1 cellular context compared by ENCODE assay signal in the genomic region with DNA sequence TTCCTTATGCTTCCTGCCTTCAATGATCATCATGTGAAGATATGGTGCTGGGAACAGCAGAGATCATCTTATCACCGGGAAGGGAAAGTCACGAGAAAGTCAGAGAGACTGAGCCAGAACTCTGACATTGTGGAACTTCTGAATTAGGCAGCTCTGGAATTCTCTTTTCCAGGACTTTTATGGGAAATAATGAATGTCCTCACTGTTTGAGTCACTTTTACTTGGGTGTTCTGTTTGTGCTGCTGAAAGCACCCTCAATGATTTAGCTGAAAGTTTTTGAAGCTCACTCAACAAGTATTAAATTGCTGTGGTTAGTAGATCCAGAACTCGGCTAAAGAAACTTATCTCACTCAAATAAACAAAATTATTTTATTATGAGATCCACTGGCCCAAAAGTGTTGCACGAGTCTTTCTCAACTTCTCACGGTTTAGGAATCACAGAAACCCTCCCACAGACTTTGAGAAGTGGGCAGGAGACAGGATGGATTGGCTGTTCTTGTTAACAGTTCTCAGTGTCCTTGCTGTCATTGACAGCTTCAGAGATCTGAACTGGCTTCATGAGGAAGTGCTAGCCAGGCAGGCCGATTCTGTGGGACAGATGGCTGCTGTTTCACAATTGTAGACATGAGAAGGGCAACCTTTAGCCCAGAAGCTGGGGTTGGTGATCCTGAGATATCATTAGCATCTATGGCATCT.
TF ChIP-seq lines count a peak whose summit lies in the region.

No MANE protein-coding gene starts in this region.

TF ChIP-seq in HepG2, 621 proteins besides CTCF, POLR2A, EP300 and RAD21 (continued from another document and continues in another):
- TF ChIP-seq, protein P1, sequence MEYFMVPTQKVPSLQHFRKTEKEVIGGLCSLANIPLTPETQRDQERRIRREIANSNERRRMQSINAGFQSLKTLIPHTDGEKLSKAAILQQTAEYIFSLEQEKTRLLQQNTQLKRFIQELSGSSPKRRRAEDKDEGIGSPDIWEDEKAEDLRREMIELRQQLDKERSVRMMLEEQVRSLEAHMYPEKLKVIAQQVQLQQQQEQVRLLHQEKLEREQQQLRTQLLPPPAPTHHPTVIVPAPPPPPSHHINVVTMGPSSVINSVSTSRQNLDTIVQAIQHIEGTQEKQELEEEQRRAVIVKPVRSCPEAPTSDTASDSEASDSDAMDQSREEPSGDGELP (IDR thresholded peaks at IDR 0.05; ENCODE audit: borderline replicate concordance, low read depth), result peak; percentile 53; the same call in 1 of the 2 replicates
- TF ChIP-seq ZSCAN31 (CRISPR knock-in tag; IDR thresholded peaks at IDR 0.05; ENCODE audit: low read depth) (0 out of 2 replicates have a peak, but pooled peaks have one; percentile 33), THYN1 (CRISPR knock-in tag; IDR thresholded peaks at IDR 0.05; ENCODE audit: borderline replicate concordance, low read depth) (no peak), FOXJ3 (CRISPR knock-in tag; IDR thresholded peaks at IDR 0.05; ENCODE audit: borderline replicate concordance) (no peak), SOX13 (IDR thresholded peaks at IDR 0.05) (no peak), SOX13 (CRISPR knock-in tag; conservative IDR thresholded peaks at IDR 0.05 in 1 of 2, IDR thresholded peaks at IDR 0.05 in 1 of 2) (peak in 1 of 2 experiments; percentile 51; a peak in 2 of 4 replicates), FOXO1 (CRISPR knock-in tag; IDR thresholded peaks at IDR 0.05) (no peak), DMTF1 (CRISPR knock-in tag; IDR thresholded peaks at IDR 0.05) (no peak), ZEB1 (IDR thresholded peaks at IDR 0.05; ENCODE audit: insufficient replicate concordance, low read depth) (no peak), ZBTB10 (CRISPR knock-in tag; IDR thresholded peaks at IDR 0.05; ENCODE audit: borderline replicate concordance) (no peak), ZNF569 (CRISPR knock-in tag; IDR thresholded peaks at IDR 0.05; ENCODE audit: borderline replicate concordance) (no peak), KLF15 (CRISPR knock-in tag; IDR thresholded peaks at IDR 0.05; ENCODE audit: borderline replicate concordance) (no peak), CCAR2 (optimal IDR thresholded peaks at IDR 0.05; ENCODE audit: low read depth, low read length) (no peak), ZBTB42 (CRISPR knock-in tag; IDR thresholded peaks at IDR 0.05) (no peak), HNRNPL (IDR thresholded peaks at IDR 0.05; ENCODE audit: low read depth, low read length) (no peak), SOX6 (IDR thresholded peaks at IDR 0.05) (no peak), SOX6 (CRISPR knock-in tag; IDR thresholded peaks at IDR 0.05) (0 out of 2 replicates have a peak, but pooled peaks have one; percentile 20), PREB (CRISPR knock-in tag; IDR thresholded peaks at IDR 0.05) (no peak), RFXANK (CRISPR knock-in tag; IDR thresholded peaks at IDR 0.05) (no peak), ZNF891 (CRISPR knock-in tag; IDR thresholded peaks at IDR 0.05) (no peak), KLF16 (CRISPR knock-in tag; IDR thresholded peaks at IDR 0.05) (peak in 1 of 2 experiments; percentile 50; a peak in 1 of 4 replicates), CBX5 (CRISPR knock-in tag; IDR thresholded peaks at IDR 0.05; ENCODE audit: borderline replicate concordance) (0 out of 2 replicates have a peak, but pooled peaks have one; percentile 38), KDM2A (CRISPR knock-in tag; IDR thresholded peaks at IDR 0.05; ENCODE audit: borderline replicate concordance, low read depth) (0 out of 2 replicates have a peak, but pooled peaks have one; percentile 35), KAT8 (CRISPR knock-in tag; IDR thresholded peaks at IDR 0.05) (peak; percentile 53; the same call in 1 of the 2 replicates), NPAS2 (CRISPR knock-in tag; IDR thresholded peaks at IDR 0.05; ENCODE audit: borderline replicate concordance) (no peak), TBL1XR1 (IDR thresholded peaks at IDR 0.05; ENCODE audit: borderline replicate concordance, low read length, partially characterized antibody) (no peak), ARID3A (IDR thresholded peaks at IDR 0.05; ENCODE audit: low read depth, low read length) (peak; percentile 38; the same call in 1 of the 2 replicates), ZNF382 (CRISPR knock-in tag; IDR thresholded peaks at IDR 0.05; ENCODE audit: borderline replicate concordance) (no peak), LCORL (IDR thresholded peaks at IDR 0.05) (no peak), LCORL (CRISPR knock-in tag; IDR thresholded peaks at IDR 0.05) (0 out of 2 replicates have a peak, but pooled peaks have one; percentile 27), KAT7 (CRISPR knock-in tag; IDR thresholded peaks at IDR 0.05; ENCODE audit: borderline replicate concordance) (no peak), CC2D1A (CRISPR knock-in tag; IDR thresholded peaks at IDR 0.05) (peak; percentile 19; the same call in 1 of the 2 replicates), DR1 (CRISPR knock-in tag; IDR thresholded peaks at IDR 0.05) (no peak), ZKSCAN8 (CRISPR knock-in tag; IDR thresholded peaks at IDR 0.05; ENCODE audit: borderline replicate concordance) (peak; percentile 29; the same call in 1 of the 2 replicates), ZNF773 (CRISPR knock-in tag; IDR thresholded peaks at IDR 0.05; ENCODE audit: borderline replicate concordance) (no peak), FOSL2 (CRISPR knock-in tag; IDR thresholded peaks at IDR 0.05) (peak; percentile 38; the same call in 1 of the 2 replicates), TCF7L2 (IDR thresholded peaks at IDR 0.05; ENCODE audit: low read depth, low read length) (no peak), ZNF333 (CRISPR knock-in tag; IDR thresholded peaks at IDR 0.05; ENCODE audit: borderline replicate concordance) (no peak), ARNT2 (CRISPR knock-in tag; IDR thresholded peaks at IDR 0.05; ENCODE audit: low read depth) (no peak), AGO2 (optimal IDR thresholded peaks at IDR 0.05; ENCODE audit: low read depth, low read length) (no peak), ZKSCAN1 (IDR thresholded peaks at IDR 0.05; ENCODE audit: low read length) (no peak), BRF2 (CRISPR knock-in tag; IDR thresholded peaks at IDR 0.05) (no peak), ZNF556 (CRISPR knock-in tag; IDR thresholded peaks at IDR 0.05; ENCODE audit: borderline replicate concordance) (no peak; the same call in 1 of the 2 replicates), TAF15 (IDR thresholded peaks at IDR 0.05; ENCODE audit: low read depth, low read length, poor library complexity, severe bottlenecking) (no peak)
- TF ChIP-seq, protein P2, sequence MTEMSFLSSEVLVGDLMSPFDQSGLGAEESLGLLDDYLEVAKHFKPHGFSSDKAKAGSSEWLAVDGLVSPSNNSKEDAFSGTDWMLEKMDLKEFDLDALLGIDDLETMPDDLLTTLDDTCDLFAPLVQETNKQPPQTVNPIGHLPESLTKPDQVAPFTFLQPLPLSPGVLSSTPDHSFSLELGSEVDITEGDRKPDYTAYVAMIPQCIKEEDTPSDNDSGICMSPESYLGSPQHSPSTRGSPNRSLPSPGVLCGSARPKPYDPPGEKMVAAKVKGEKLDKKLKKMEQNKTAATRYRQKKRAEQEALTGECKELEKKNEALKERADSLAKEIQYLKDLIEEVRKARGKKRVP (CRISPR knock-in tag; IDR thresholded peaks at IDR 0.05), result 0 out of 4 replicates have a peak, but pooled peaks of 1 of the 2 experiments have one; percentile 25
- TF ChIP-seq, protein P3, sequence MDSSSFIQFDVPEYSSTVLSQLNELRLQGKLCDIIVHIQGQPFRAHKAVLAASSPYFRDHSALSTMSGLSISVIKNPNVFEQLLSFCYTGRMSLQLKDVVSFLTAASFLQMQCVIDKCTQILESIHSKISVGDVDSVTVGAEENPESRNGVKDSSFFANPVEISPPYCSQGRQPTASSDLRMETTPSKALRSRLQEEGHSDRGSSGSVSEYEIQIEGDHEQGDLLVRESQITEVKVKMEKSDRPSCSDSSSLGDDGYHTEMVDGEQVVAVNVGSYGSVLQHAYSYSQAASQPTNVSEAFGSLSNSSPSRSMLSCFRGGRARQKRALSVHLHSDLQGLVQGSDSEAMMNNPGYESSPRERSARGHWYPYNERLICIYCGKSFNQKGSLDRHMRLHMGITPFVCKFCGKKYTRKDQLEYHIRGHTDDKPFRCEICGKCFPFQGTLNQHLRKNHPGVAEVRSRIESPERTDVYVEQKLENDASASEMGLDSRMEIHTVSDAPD (CRISPR knock-in tag; IDR thresholded peaks at IDR 0.05), result no peak
- TF ChIP-seq, protein P4, sequence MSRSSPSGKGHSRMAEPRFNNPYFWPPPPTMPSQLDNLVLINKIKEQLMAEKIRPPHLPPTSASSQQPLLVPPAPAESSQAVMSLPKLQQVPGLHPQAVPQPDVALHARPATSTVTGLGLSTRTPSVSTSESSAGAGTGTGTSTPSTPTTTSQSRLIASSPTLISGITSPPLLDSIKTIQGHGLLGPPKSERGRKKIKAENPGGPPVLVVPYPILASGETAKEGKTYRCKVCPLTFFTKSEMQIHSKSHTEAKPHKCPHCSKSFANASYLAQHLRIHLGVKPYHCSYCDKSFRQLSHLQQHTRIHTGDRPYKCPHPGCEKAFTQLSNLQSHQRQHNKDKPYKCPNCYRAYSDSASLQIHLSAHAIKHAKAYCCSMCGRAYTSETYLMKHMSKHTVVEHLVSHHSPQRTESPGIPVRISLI (CRISPR knock-in tag; IDR thresholded peaks at IDR 0.05; ENCODE audit: borderline replicate concordance), result peak; percentile 54; the same call in 1 of the 2 replicates
- TF ChIP-seq, protein P5, sequence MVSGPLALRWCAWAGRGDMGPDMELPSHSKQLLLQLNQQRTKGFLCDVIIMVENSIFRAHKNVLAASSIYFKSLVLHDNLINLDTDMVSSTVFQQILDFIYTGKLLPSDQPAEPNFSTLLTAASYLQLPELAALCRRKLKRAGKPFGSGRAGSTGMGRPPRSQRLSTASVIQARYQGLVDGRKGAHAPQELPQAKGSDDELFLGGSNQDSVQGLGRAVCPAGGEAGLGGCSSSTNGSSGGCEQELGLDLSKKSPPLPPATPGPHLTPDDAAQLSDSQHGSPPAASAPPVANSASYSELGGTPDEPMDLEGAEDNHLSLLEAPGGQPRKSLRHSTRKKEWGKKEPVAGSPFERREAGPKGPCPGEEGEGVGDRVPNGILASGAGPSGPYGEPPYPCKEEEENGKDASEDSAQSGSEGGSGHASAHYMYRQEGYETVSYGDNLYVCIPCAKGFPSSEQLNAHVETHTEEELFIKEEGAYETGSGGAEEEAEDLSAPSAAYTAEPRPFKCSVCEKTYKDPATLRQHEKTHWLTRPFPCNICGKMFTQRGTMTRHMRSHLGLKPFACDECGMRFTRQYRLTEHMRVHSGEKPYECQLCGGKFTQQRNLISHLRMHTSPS (CRISPR knock-in tag; IDR thresholded peaks at IDR 0.05; ENCODE audit: low read depth), result no peak
